In the genomic region with DNA sequence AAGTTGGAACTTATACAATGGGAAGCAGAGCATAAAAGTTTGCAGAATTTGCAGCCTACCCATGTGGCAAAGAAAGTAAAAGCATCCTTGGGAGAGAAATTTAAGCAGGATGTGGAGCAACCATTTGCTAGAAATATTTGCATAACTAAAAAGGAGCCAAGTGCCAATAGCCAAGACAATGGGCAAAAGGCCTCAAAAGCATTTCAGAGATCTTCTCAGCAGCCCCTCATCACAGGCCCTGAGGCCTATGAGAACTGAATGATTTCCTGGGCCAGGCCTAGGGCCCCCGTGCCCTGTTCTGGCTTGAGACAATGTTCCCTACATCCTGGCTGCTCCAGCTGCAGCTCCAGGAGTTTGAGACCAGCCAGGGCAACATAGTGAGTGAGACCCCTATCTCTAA, we compare ENCODE assay signal across 19 cellular contexts. TPM values are rescaled to one million over a fixed set of nuclear protein-coding genes. Genes with fewer than 3 reads are reported as not detected.
DNase-seq lines count a peak whose midpoint lies in the region; ATAC-seq, FAIRE-seq and TF ChIP-seq lines count a peak whose summit lies in the region.
"Had no signal": no experiment of that assay in that cellular context is flagged by ENCODE, and none has a peak within 500 bp of the region (broad histone marks: within the 10 kb centered on the region; RNA-seq: fewer than 3 reads in every experiment).

No MANE protein-coding gene starts in this region.

- H3K27ac ChIP-seq in H9 (ENCODE audit: insufficient read length, low read depth, low read length) (no peak overlapping the region), Karpas-422 (ENCODE audit: low read length) (no peak overlapping the region), H1 (ENCODE audit: low read depth, low read length) (no peak overlapping the region), psoas muscle (no peak overlapping the region)
- H3K27ac ChIP-seq: GM23248 had no signal

- no peak overlapping the region for H3T11ph ChIP-seq in H9 (ENCODE audit: low read length)

- TF ChIP-seq RAD21 in H1 (IDR thresholded peaks at IDR 0.05 in 1 of 2, conservative IDR thresholded peaks at IDR 0.05 in 1 of 2; ENCODE audit: low read depth in 2 of 2, low read length in 2 of 2) = no peak

- H3K9me3 ChIP-seq in H9 (ENCODE audit: control insufficient read depth, low read depth, low read length) = no peaks in the 10 kb centered on the region
- no peaks in the 10 kb centered on the region for H3K9me3 ChIP-seq in Karpas-422 (ENCODE audit: low read length)
- H3K9me3 ChIP-seq in H1 (ENCODE audit: insufficient read depth in 2 of 2, low read depth in 1 of 2, low read length in 1 of 2) = peaks cover 0 to 5% of the 10 kb centered on the region in 2 experiments; a peak in 1 of 4 replicates
- no peaks in the 10 kb centered on the region for H3K9me3 ChIP-seq in psoas muscle

- H3K4ac ChIP-seq in H9 (ENCODE audit: low read depth, low read length) (no peak overlapping the region), H1 (replicated peaks; ENCODE audit: insufficient read length, low read depth, low read length) (no peak overlapping the region)

- H3K4me1 Mint-ChIP-seq in H9 = peaks cover 43 to 54% of the 10 kb centered on the region in 2 experiments
- H3K4me1 Mint-ChIP-seq: CD4-positive, alpha-beta memory T cell had no signal

- no peak for ATAC-seq in psoas muscle
- ATAC-seq: GM12878, HCT116 had no signal

- H3K9ac ChIP-seq in H9 (ENCODE audit: extremely low read depth, insufficient read length, low read length) (no peak overlapping the region), Karpas-422 (ENCODE audit: low read length) (no peak overlapping the region; the same call in 1 of the 2 replicates), H1 (replicated peaks in 1 of 4; ENCODE audit: extremely low read depth in 1 of 4, low read depth in 3 of 4, low read length in 3 of 4) (no peak overlapping the region)
- H3K9ac ChIP-seq: GM23248 had no signal

- H4K20me1 ChIP-seq in H9 (ENCODE audit: control insufficient read depth, insufficient read depth, insufficient read length) (no peaks in the 10 kb centered on the region), Karpas-422 (ENCODE audit: insufficient read depth, low read depth, low read length) (no peaks in the 10 kb centered on the region), H1 (replicated peaks in 1 of 2; ENCODE audit: control insufficient read depth in 1 of 2, insufficient read depth in 2 of 2, low read length in 2 of 2) (no peaks in the 10 kb centered on the region)

- H3K18ac ChIP-seq in H9 (ENCODE audit: insufficient read length, low read depth, low read length) (no peak overlapping the region), H1 (ENCODE audit: extremely low read depth, low read length) (no peak overlapping the region)

- H3K79me2 ChIP-seq in H9 (ENCODE audit: insufficient read depth, low read length) = no peaks in the 10 kb centered on the region
- no peaks in the 10 kb centered on the region for H3K79me2 ChIP-seq in Karpas-422 (ENCODE audit: low read length)
- H3K79me2 ChIP-seq in H1 (ENCODE audit: control insufficient read depth in 1 of 2, insufficient read depth in 2 of 2, low read length in 2 of 2) = no peaks in the 10 kb centered on the region

- POLR2A ChIA-PET in H1 (lab: Charles Lee; ENCODE audit: partially characterized antibody) = interaction anchor here (1.0 to 1.2 kb wide), 2 partner anchors 25 kb away, joined by 3 to 4 read pairs; no protein-coding TSS in a partner anchor

- no peaks in the 10 kb centered on the region for H3K36me3 ChIP-seq in Karpas-422 (ENCODE audit: insufficient read depth, low read length)
- H3K36me3 ChIP-seq in H1 (ENCODE audit: control insufficient read depth in 2 of 4, insufficient read depth in 4 of 4, low read length in 3 of 4) = no peaks in the 10 kb centered on the region
- H3K36me3 ChIP-seq in psoas muscle (ENCODE audit: insufficient read depth in 1 of 2, low read depth in 1 of 2) = no peaks in the 10 kb centered on the region

- TF ChIP-seq CTCF in H9 (conservative IDR thresholded peaks at IDR 0.05) (no peak), H1 (IDR thresholded peaks at IDR 0.05; ENCODE audit: control extremely low read depth in 1 of 3, insufficient read depth in 1 of 3, low read depth in 1 of 3, low read length in 3 of 3) (no peak), psoas muscle (IDR thresholded peaks at IDR 0.05) (no peak)

- H2BK120ac ChIP-seq in H9 (ENCODE audit: low read depth, low read length, poor library complexity, severe bottlenecking) = no peak overlapping the region
- no peak overlapping the region for H2BK120ac ChIP-seq in H1 (replicated peaks; ENCODE audit: low read depth, low read length)

- H3K14ac ChIP-seq in H9 (ENCODE audit: insufficient read depth, low read length) (no peak overlapping the region), H1 (ENCODE audit: insufficient read length) (no peak overlapping the region)

- H3K27ac Mint-ChIP-seq in H9 = peak overlapping the region in 2 of 3 experiments; percentile 42 to 60; a peak in 3 of 7 replicates
- H3K27ac Mint-ChIP-seq: CD4-positive, alpha-beta memory T cell had no signal

- DNase-seq in H9 (peak; percentile 39), Karpas-422 (no peak), H1 (ENCODE audit: low read depth in 1 of 2, low spot score in 2 of 2) (no peak), NCI-H2029 treated with DMSO at 0.1 percent for 48 hours (lab: John Stamatoyannopoulos, UW) (no peak), psoas muscle (no peak), DMS114 treated with DMSO at 0.1 percent for 48 hours (lab: John Stamatoyannopoulos, UW; ENCODE audit: unreplicated experiment) (no peak), NCI-H2081 treated with DMSO at 0.1 percent for 48 hours (lab: John Stamatoyannopoulos, UW) (no peak)
- DNase-seq: C1 segment of cervical spinal cord; Calu3; CD4-positive, alpha-beta memory T cell; COR-L47; DMS153; DND-41; GDM1; GM23248 had no signal

- no peak overlapping the region for H2BK20ac ChIP-seq in H9 (ENCODE audit: low read depth, low read length, poor library complexity, severe bottlenecking)
- no peak overlapping the region for H2BK20ac ChIP-seq in H1 (ENCODE audit: low read length)

- H2BK12ac ChIP-seq in H9 (ENCODE audit: insufficient read length, low read depth, low read length) (no peak overlapping the region), H1 (ENCODE audit: low read depth, low read length) (0 out of 2 replicates have a peak overlapping the region, but pooled peaks have one; percentile 18)

- H3K4me1 ChIP-seq in H9 (ENCODE audit: insufficient read depth, low read length) (peaks cover 5% of the 10 kb centered on the region; the same call in 1 of the 2 replicates), Karpas-422 (ENCODE audit: low read length) (peaks cover 6% of the 10 kb centered on the region), H1 (replicated peaks in 1 of 4; ENCODE audit: control insufficient read depth in 3 of 4, insufficient read depth in 4 of 4, low read length in 3 of 4) (peaks cover 0 to 8% (median 4%) of the 10 kb centered on the region in 4 experiments; a peak in 4 of 7 replicates), psoas muscle (no peaks in the 10 kb centered on the region)

- H4K8ac ChIP-seq in H9 (replicated peaks; ENCODE audit: insufficient read length, low read depth, low read length) (no peak overlapping the region), H1 (ENCODE audit: extremely low read depth, insufficient read depth, low read length) (no peak overlapping the region)

- H3K4me2 ChIP-seq in H9 (ENCODE audit: insufficient read depth, insufficient read length, low read length) (no peak overlapping the region), Karpas-422 (ENCODE audit: low read depth, low read length, poor library complexity, severe bottlenecking) (no peak overlapping the region), H1 (ENCODE audit: insufficient read depth in 1 of 2, low read depth in 2 of 2, low read length in 2 of 2) (no peak overlapping the region; a peak in 1 of 4 replicates)

- H3K36me3 Mint-ChIP-seq in H9 (ENCODE audit: insufficient read depth in 1 of 3, low read depth in 3 of 3) = peaks cover 0 to 9% (median 0%) of the 10 kb centered on the region in 3 experiments; a peak in 3 of 7 replicates
- H3K36me3 Mint-ChIP-seq: CD4-positive, alpha-beta memory T cell had no signal

- FAIRE-seq in H1 (lab: Jason Lieb, UNC) = no peak
- FAIRE-seq: GM12878, GM19239, H54 had no signal

- H3K27me3 Mint-ChIP-seq in H9 (ENCODE audit: low read depth) = no peaks in the 10 kb centered on the region

- no peak overlapping the region for H3K4me3 ChIP-seq in Karpas-422 (ENCODE audit: low read length)
- no peak overlapping the region for H3K4me3 ChIP-seq in H1 (ENCODE audit: extremely low read depth in 1 of 4, insufficient read depth in 2 of 4, low read depth in 3 of 4, low read length in 4 of 4)
- H3K4me3 ChIP-seq in psoas muscle = no peak overlapping the region
- H3K4me3 ChIP-seq: GM12878, GM23248 had no signal

- H2AK5ac ChIP-seq in H9 (ENCODE audit: insufficient read length, low read length) (no peak overlapping the region), H1 (ENCODE audit: low read depth, low read length) (no peak overlapping the region)

- H3K4me3 Mint-ChIP-seq in H9 = no peak overlapping the region
- H3K4me3 Mint-ChIP-seq: CD4-positive, alpha-beta memory T cell had no signal

- TF ChIP-seq POLR2A in H1 (IDR thresholded peaks at IDR 0.05; ENCODE audit: control extremely low read depth in 1 of 2, low read depth in 2 of 2, low read length in 2 of 2) = no peak

- H3K23ac ChIP-seq in H9 (ENCODE audit: insufficient read length, low read depth, low read length) (no peak overlapping the region), H1 (ENCODE audit: insufficient read length) (no peak overlapping the region)

- CTCF ChIA-PET in H1 (lab: Charles Lee; ENCODE audit: partially characterized antibody) = no interaction called here

- H2AFZ ChIP-seq in H9 (ENCODE audit: low read length) = no peak overlapping the region
- H2AFZ ChIP-seq in Karpas-422 (ENCODE audit: low read length) = 0 out of 2 replicates have a peak overlapping the region, but pooled peaks have one; percentile 15
- no peak overlapping the region for H2AFZ ChIP-seq in H1 (ENCODE audit: low read length)
- H2AFZ ChIP-seq: GM23248 had no signal

- no CpG with 5 or more reads among the region's 1 CpG for WGBS in H9 (ENCODE audit: extremely low coverage, insufficient read length, low lambda C conversion rate)
- 67% methylated on average over 1 of the region's 1 CpG; no CpG with 5 or more reads in 1 of the 2 experiments for WGBS in H1 (ENCODE audit: extremely low coverage in 1 of 2, insufficient coverage in 1 of 2, insufficient read length in 1 of 2, insufficient replicate concordance in 2 of 2, low coverage in 1 of 2, low lambda C conversion rate in 2 of 2, missing lambda C conversion rate in 1 of 2), 2 experiments
- WGBS in psoas muscle, 3 donors = 68 to 100% (median 80%) methylated on average over 1 of the region's 1 CpG

- intact Hi-C loops in psoas muscle (cut with DNase I) = no loop called here

- H3K56ac ChIP-seq in H9 (ENCODE audit: insufficient read length, low read depth, low read length) (no peak overlapping the region), H1 (replicated peaks; ENCODE audit: insufficient read length, low read depth, low read length) (no peak overlapping the region)

- H3K27me3 ChIP-seq in H9 (ENCODE audit: insufficient read depth, low read length) (no peaks in the 10 kb centered on the region), Karpas-422 (ENCODE audit: low read length) (no peaks in the 10 kb centered on the region), H1 (replicated peaks in 1 of 4; ENCODE audit: control insufficient read depth in 3 of 4, extremely low read depth in 1 of 4, insufficient read depth in 3 of 4, low read length in 3 of 4) (no peaks in the 10 kb centered on the region), psoas muscle (ENCODE audit: insufficient read depth in 3 of 3, low read length in 2 of 3) (peaks cover 0 to 14% (median 0%) of the 10 kb centered on the region in 3 donors)

- peaks cover 5 to 6% of the 10 kb centered on the region in 2 experiments; a peak in 3 of 5 replicates for H3K9me3 Mint-ChIP-seq in H9

- H2BK5ac ChIP-seq in H9 (ENCODE audit: insufficient read length, low read length) = no peak overlapping the region
- H2BK5ac ChIP-seq in H1 (ENCODE audit: low read depth, low read length) = no peak overlapping the region; the same call in 1 of the 2 replicates

- H3K23me2 ChIP-seq in H9 (ENCODE audit: insufficient read length, low read depth, low read length, poor library complexity, severe bottlenecking) (no peaks in the 10 kb centered on the region), H1 (ENCODE audit: low read depth, low read length) (no peaks in the 10 kb centered on the region)

- H3K79me1 ChIP-seq in H9 (ENCODE audit: insufficient read depth, low read depth, low read length, poor library complexity, severe bottlenecking) (no peaks in the 10 kb centered on the region), H1 (ENCODE audit: low read depth, low read length) (no peaks in the 10 kb centered on the region)

- H2BK15ac ChIP-seq in H9 (ENCODE audit: low read depth, low read length) (no peak overlapping the region), H1 (ENCODE audit: low read length) (no peak overlapping the region)

- H4K91ac ChIP-seq in H9 (ENCODE audit: insufficient read length, low read depth, low read length) = no peak overlapping the region
- no peak overlapping the region for H4K91ac ChIP-seq in H1 (replicated peaks; ENCODE audit: insufficient read length, low read length)

- no peaks in the 10 kb centered on the region for H3K9me2 ChIP-seq in Karpas-422 (replicated peaks; ENCODE audit: insufficient read depth, low read length)

- H4K5ac ChIP-seq in H9 (ENCODE audit: insufficient read length, low read depth, low read length) (no peak overlapping the region), H1 (ENCODE audit: insufficient read length, low read depth, low read length) (no peak overlapping the region)

- TF ChIP-seq EP300 in H1 (IDR thresholded peaks at IDR 0.05; ENCODE audit: borderline replicate concordance in 1 of 2, low read depth in 2 of 2, low read length in 2 of 2) = no peak

RNA-seq across cellular contexts. Expression of gene RAB28, which starts 25.3 kb away (rescaled TPM):
- total RNA-seq in H9 (2021) (17.7 and 19.8 TPM in 2 replicates), psoas muscle (1 to 10 TPM; 5.1 to 6.9 (median 5.8) TPM)
- 29.8 and 61.8 TPM in 2 replicates for total RNA-seq in Karpas-422 (2014; rRNA removed; shearing (Covaris generic); ENCODE audit: low replicate concordance)
- 18.7 and 20.8 TPM in 2 replicates for total RNA-seq in H1 (2021; fragmentation: NEBNext Ultra II Directional; extraction: Animal tissue kit (Norgen Biotek cat#: 25700))
- polyA plus RNA-seq in H1 (2011; rRNA removed) (10.5 and 16.0 TPM in 2 replicates), psoas muscle (1 to 10 TPM; 5.2 to 9.0 (median 7.8) TPM)
- 18.4 TPM for polyA plus RNA-seq in H1 (2011; cell fraction: cytosol; rRNA removed)
- polyA plus RNA-seq in H1 (2011; cell fraction: nucleus; rRNA removed) = 8.2 TPM
- 11.5 to 18.1 TPM (median 12.6 TPM) in 4 replicates for polyA plus RNA-seq in H1 (2012, experiment 1 of 2)
- polyA plus RNA-seq in H1 (2012, experiment 2 of 2) = 3.0 TPM
- polyA plus RNA-seq in H1 (2013, experiment 1 of 2) = 13.7 TPM
- 13.7 TPM for polyA plus RNA-seq in H1 (2013, experiment 2 of 2)
- polyA minus RNA-seq in H1 (2011; rRNA and poly(A)+ RNA removed) = 8.5 and 10.3 TPM in 2 replicates
- polyA minus RNA-seq in H1 (2011; cell fraction: cytosol; rRNA and poly(A)+ RNA removed) = 7.0 TPM
- 23.5 TPM for polyA minus RNA-seq in H1 (2011; cell fraction: nucleus; rRNA and poly(A)+ RNA removed)

RNA-seq across cellular contexts. Expression of gene NKX3-2, which starts 34.9 kb away (rescaled TPM):
- total RNA-seq in H9 (2021) (1.9 and 2.3 TPM in 2 replicates), psoas muscle (under 1 TPM in 1 of 4 donors, not detected in 3; 0.08 TPM)
- total RNA-seq in Karpas-422 (2014; rRNA removed; shearing (Covaris generic); ENCODE audit: low replicate concordance) = 0.07 TPM in 1 of 2 replicates, not detected in the other
- total RNA-seq in H1 (2021; fragmentation: NEBNext Ultra II Directional; extraction: Animal tissue kit (Norgen Biotek cat#: 25700)) = 0.11 and 0.13 TPM in 2 replicates
- polyA plus RNA-seq in H1 (2011; rRNA removed) (0.03 TPM in 1 of 2 replicates, not detected in the other), psoas muscle (under 1 TPM in 1 of 3 donors, not detected in 2; 0.01 TPM)
- polyA plus RNA-seq in H1 (2011; cell fraction: cytosol; rRNA removed) = 0.03 TPM
- polyA plus RNA-seq in H1 (2011; cell fraction: nucleus; rRNA removed) = 0.06 TPM
- 0.07 TPM in 1 of 4 replicates, not detected in the others for polyA plus RNA-seq in H1 (2012, experiment 1 of 2)
- polyA plus RNA-seq in H1 (2012, experiment 2 of 2) = not detected
- polyA plus RNA-seq in H1 (2013, experiment 1 of 2) = 0.06 TPM
- polyA plus RNA-seq in H1 (2013, experiment 2 of 2) = 0.06 TPM
- not detected in 2 replicates for polyA minus RNA-seq in H1 (2011; rRNA and poly(A)+ RNA removed)
- not detected for polyA minus RNA-seq in H1 (2011; cell fraction: cytosol; rRNA and poly(A)+ RNA removed)
- not detected for polyA minus RNA-seq in H1 (2011; cell fraction: nucleus; rRNA and poly(A)+ RNA removed)
- total RNA-seq: Calu3; CD4-positive, alpha-beta memory T cell; GM12878 had no signal
- polyA plus RNA-seq: CD4-positive, alpha-beta memory T cell; GM12878; GM23248 had no signal
